In genomic region chr10:124730790-124731189, GRCh38 we compare ENCODE assay signal across 1 cellular context.
TF ChIP-seq lines count a peak whose summit lies in the region.

No MANE protein-coding gene starts in this region.

TF ChIP-seq in GM12878, 131 proteins besides CTCF, POLR2A, EP300 and RAD21 (continued from another document):
- peak; percentile 87 for TF ChIP-seq ZBTB40 (IDR thresholded peaks at IDR 0.05; ENCODE audit: borderline replicate concordance)
- peak; percentile 31; the same call in 1 of the 2 replicates for TF ChIP-seq RUNX3 (IDR thresholded peaks at IDR 0.05; ENCODE audit: low read length)
